ENCODE assay signal across 8 cellular contexts in genomic region chr2:153477641-153478288, GRCh38. TPM values are rescaled to one million over a fixed set of nuclear protein-coding genes. Genes with fewer than 3 reads are reported as not detected.
DNase-seq lines count a peak whose midpoint lies in the region; ATAC-seq lines count a peak whose summit lies in the region.

No MANE protein-coding gene starts in this region.

- H3K27ac Mint-ChIP-seq in activated CD4-positive, alpha-beta memory T cell treated with anti-CD3 and anti-CD28 coated beads for 36 hours: no peak overlapping the region
- H3K27ac Mint-ChIP-seq in stimulated activated naive B cell treated with anti-CD40 and anti-IgM and Interleukin-4, amounts not matched to agents 10 μg/mL and 1 μg/mL and 100 μg/mL, for 72 hours: peak overlapping the region; percentile 83

- intact Hi-C loops in activated CD4-positive, alpha-beta memory T cell treated with anti-CD3 and anti-CD28 coated beads for 36 hours (cut with micrococcal nuclease): loop anchor here (1.0 to 5.0 kb wide), 3 partner anchors 66 to 735 kb away; no protein-coding TSS in a partner anchor

- no peaks in the 10 kb centered on the region for H3K36me3 Mint-ChIP-seq in activated CD4-positive, alpha-beta memory T cell treated with anti-CD3 and anti-CD28 coated beads for 36 hours
- H3K36me3 Mint-ChIP-seq in stimulated activated naive B cell treated with anti-CD40 and anti-IgM and Interleukin-4, amounts not matched to agents 10 μg/mL and 1 μg/mL and 100 μg/mL, for 72 hours: peaks cover 1 to 3% of the 10 kb centered on the region in 2 donors

- peaks cover 17% of the 10 kb centered on the region for H3K4me1 Mint-ChIP-seq in activated CD4-positive, alpha-beta memory T cell treated with anti-CD3 and anti-CD28 coated beads for 36 hours (ENCODE audit: low read depth)
- peaks cover 12 to 24% of the 10 kb centered on the region in 2 donors for H3K4me1 Mint-ChIP-seq in stimulated activated naive B cell treated with anti-CD40 and anti-IgM and Interleukin-4, amounts not matched to agents 10 μg/mL and 1 μg/mL and 100 μg/mL, for 72 hours

- H3K27me3 Mint-ChIP-seq in activated CD4-positive, alpha-beta memory T cell treated with anti-CD3 and anti-CD28 coated beads for 36 hours: peaks cover 59% of the 10 kb centered on the region
- peaks cover 48 to 63% of the 10 kb centered on the region in 2 donors for H3K27me3 Mint-ChIP-seq in stimulated activated naive B cell treated with anti-CD40 and anti-IgM and Interleukin-4, amounts not matched to agents 10 μg/mL and 1 μg/mL and 100 μg/mL, for 72 hours

- no peak for ATAC-seq in stimulated activated naive B cell treated with anti-CD40 and anti-IgM and Interleukin-4, amounts not matched to agents 10 μg/mL and 1 μg/mL and 100 μg/mL, for 72 hours (replicated peaks)
- no peak for ATAC-seq in GM21723 (IDR thresholded peaks at IDR 0.05; ENCODE audit: unreplicated experiment)

- no peaks in the 10 kb centered on the region for H3K9me3 Mint-ChIP-seq in activated CD4-positive, alpha-beta memory T cell treated with anti-CD3 and anti-CD28 coated beads for 36 hours
- H3K9me3 Mint-ChIP-seq in stimulated activated naive B cell treated with anti-CD40 and anti-IgM and Interleukin-4, amounts not matched to agents 10 μg/mL and 1 μg/mL and 100 μg/mL, for 72 hours: peaks cover 0 to 2% of the 10 kb centered on the region in 2 donors

- peak overlapping the region; percentile 6 for H3K4me3 Mint-ChIP-seq in activated CD4-positive, alpha-beta memory T cell treated with anti-CD3 and anti-CD28 coated beads for 36 hours
- H3K4me3 Mint-ChIP-seq in stimulated activated naive B cell treated with anti-CD40 and anti-IgM and Interleukin-4, amounts not matched to agents 10 μg/mL and 1 μg/mL and 100 μg/mL, for 72 hours: peak overlapping the region; percentile 61 to 74

- POLR2A ChIA-PET in activated CD4-positive, alpha-beta memory T cell treated with anti-CD3 and anti-CD28 coated beads for 36 hours (lab: Charles Lee): no interaction called here

- DNase-seq in NCI-H2081 (lab: John Stamatoyannopoulos, UW): peak; percentile 33 to 53
- DNase-seq in NCI-H2081 treated with DMSO at 0.1 percent for 48 hours (lab: John Stamatoyannopoulos, UW): no peak
- no peak for DNase-seq in activated CD4-positive, alpha-beta memory T cell treated with anti-CD3 and anti-CD28 coated beads for 36 hours
- peak; percentile 34 for DNase-seq in iPS-NIHi11 (ENCODE audit: low spot score)
- DNase-seq in stimulated activated naive B cell treated with anti-CD40 and anti-IgM and Interleukin-4, amounts not matched to agents 10 μg/mL and 1 μg/mL and 100 μg/mL, for 72 hours: no peak
- DNase-seq in NCI-H2107 treated with DMSO at 0.1 percent for 48 hours (lab: John Stamatoyannopoulos, UW; ENCODE audit: unreplicated experiment): no peak
- no peak for DNase-seq in UCSD-AML1 (lab: John Stamatoyannopoulos, UW; ENCODE audit: unreplicated experiment)

- CTCF ChIA-PET in activated CD4-positive, alpha-beta memory T cell treated with anti-CD3 and anti-CD28 coated beads for 36 hours (lab: Charles Lee): interaction anchor here (0.6 to 1.0 kb wide), 2 partner anchors 8 to 44 kb away, joined by 3 read pairs; no protein-coding TSS in a partner anchor

RNA-seq across cellular contexts. Expression of gene RPRM, which starts 0.8 kb away (rescaled TPM):
- total RNA-seq in activated CD4-positive, alpha-beta memory T cell treated with anti-CD3 and anti-CD28 coated beads for 36 hours: not detected

Comparison
In these comparisons a context has a peak if more than half of its experiments do, and no peak if none do; other contexts are left out.
1. DNase-seq: peak in NCI-H2081 (2 of 2) and iPS-NIHi11 (single experiment); none in NCI-H2081 treated with DMSO at 0.1 percent for 48 hours (single experiment), activated CD4-positive, alpha-beta memory T cell treated with anti-CD3 and anti-CD28 coated beads for 36 hours (single experiment), stimulated activated naive B cell treated with anti-CD40 and anti-IgM and Interleukin-4, amounts not matched to agents 10 μg/mL and 1 μg/mL and 100 μg/mL, for 72 hours (single experiment), NCI-H2107 treated with DMSO at 0.1 percent for 48 hours (single experiment) and UCSD-AML1 (single experiment).